ENCODE assay signal across 8 cellular contexts in genomic region chr20:53578492-53579222, GRCh38. TPM values are rescaled to one million over a fixed set of nuclear protein-coding genes. Genes with fewer than 3 reads are reported as not detected.
DNase-seq lines count a peak whose midpoint lies in the region; ATAC-seq and FAIRE-seq lines count a peak whose summit lies in the region.

No MANE protein-coding gene starts in this region.

- no peaks in the 10 kb centered on the region for H3K27me3 Mint-ChIP-seq in activated CD4-positive, alpha-beta T cell treated with anti-CD3 and anti-CD28 coated beads, Interleukin-2, amount 10 ng/mL, durations not matched to agents 24 days and 14 days

- peak; percentile 39 for DNase-seq in stimulated activated CD4-positive, alpha-beta T cell treated with anti-CD3 and anti-CD28 coated beads, Interleukin-1b, Interleukin-23, amount 100 ng/mL, for 48 hours
- DNase-seq in stimulated activated CD4-positive, alpha-beta T cell treated with anti-CD3 and anti-CD28 coated beads, Interleukin-4, amount 100 ng/mL, for 1 hour = no peak
- DNase-seq in NCI-H524 treated with DMSO at 0.1 percent for 48 hours (lab: John Stamatoyannopoulos, UW) (peak; percentile 27), middle frontal gyrus (ENCODE audit: extremely low spot score, low spot score) (peak; percentile 78), substantia nigra (lab: John Stamatoyannopoulos, UW) (peak in 24 of 49 donors; percentile 2 to 70 (median 31))
- peak; percentile 92 for DNase-seq in activated CD4-positive, alpha-beta T cell treated with anti-CD3 and anti-CD28 coated beads, Interleukin-2, amount 10 ng/mL, durations not matched to agents 24 days and 14 days

- peak overlapping the region; percentile 82 for H3K4me3 Mint-ChIP-seq in activated CD4-positive, alpha-beta T cell treated with anti-CD3 and anti-CD28 coated beads, Interleukin-2, amount 10 ng/mL, durations not matched to agents 24 days and 14 days

- peaks cover 75% of the 10 kb centered on the region for H3K4me1 Mint-ChIP-seq in activated CD4-positive, alpha-beta T cell treated with anti-CD3 and anti-CD28 coated beads, Interleukin-2, amount 10 ng/mL, durations not matched to agents 24 days and 14 days

- H3K36me3 Mint-ChIP-seq in activated CD4-positive, alpha-beta T cell treated with anti-CD3 and anti-CD28 coated beads, Interleukin-2, amount 10 ng/mL, durations not matched to agents 24 days and 14 days (ENCODE audit: low read depth) = peaks cover 83% of the 10 kb centered on the region

- peak; percentile 31 for ATAC-seq in HG03565 (IDR thresholded peaks at IDR 0.05; ENCODE audit: unreplicated experiment)

- peak; percentile 73 for FAIRE-seq in endometrium (lab: Jason Lieb, UNC)

- H3K9me3 Mint-ChIP-seq in activated CD4-positive, alpha-beta T cell treated with anti-CD3 and anti-CD28 coated beads, Interleukin-2, amount 10 ng/mL, durations not matched to agents 24 days and 14 days = no peaks in the 10 kb centered on the region

- intact Hi-C loops in activated CD4-positive, alpha-beta T cell treated with anti-CD3 and anti-CD28 coated beads, Interleukin-2, amount 10 ng/mL, durations not matched to agents 24 days and 14 days (cut with micrococcal nuclease) = loop anchor here (1.0 to 2.0 kb wide), 6 partner anchors 130 to 484 kb away; no protein-coding TSS in a partner anchor

- peak overlapping the region; percentile 49 for H3K27ac ChIP-seq in substantia nigra (ENCODE audit: low read depth, low read length, poor library complexity, severe bottlenecking)

- H3K27ac Mint-ChIP-seq in activated CD4-positive, alpha-beta T cell treated with anti-CD3 and anti-CD28 coated beads, Interleukin-2, amount 10 ng/mL, durations not matched to agents 24 days and 14 days = peak overlapping the region; percentile 82

RNA-seq across cellular contexts. Expression of gene ZNF217, which starts 15.0 kb away (rescaled TPM):
- 58.0 and 60.9 TPM in 2 replicates for total RNA-seq in activated CD4-positive, alpha-beta T cell treated with anti-CD3 and anti-CD28 coated beads, Interleukin-2, amount 10 ng/mL, durations not matched to agents 24 days and 14 days
